In genomic region chr9:122075135-122076030, GRCh38 we compare ENCODE assay signal across 1 cellular context.
TF ChIP-seq lines count a peak whose summit lies in the region.

No MANE protein-coding gene starts in this region.

TF ChIP-seq in WTC11, 78 proteins besides CTCF, POLR2A, EP300 and RAD21 (continued from another document):
- TF ChIP-seq ZNF281 (CRISPR knock-in tag; IDR thresholded peaks at IDR 0.05) = no peak
TF ChIP-seq in WTC11: peak in this region for 0.
